Comparison of ENCODE assay signal across 17 cellular contexts in genomic region chr1:156226782-156227181, GRCh38. TPM values are rescaled to one million over a fixed set of nuclear protein-coding genes. Genes with fewer than 3 reads are reported as not detected.
DNase-seq lines count a peak whose midpoint lies in the region; ATAC-seq and TF ChIP-seq lines count a peak whose summit lies in the region.
"Had no signal": no experiment of that assay in that cellular context is flagged by ENCODE, and none has a peak within 500 bp of the region (broad histone marks: within the 10 kb centered on the region; RNA-seq: fewer than 3 reads in every experiment).

No MANE protein-coding gene starts in this region.

- H3K9me2 ChIP-seq in MM.1S (replicated peaks; ENCODE audit: insufficient read depth, low read length) = no peaks in the 10 kb centered on the region

- H3K4me3 ChIP-seq in MM.1S (ENCODE audit: low read length) (no peak overlapping the region), dorsolateral prefrontal cortex (no peak overlapping the region)
- H3K4me3 ChIP-seq: A549, vagina had no signal

- no peaks in the 10 kb centered on the region for H3K9me3 ChIP-seq in MM.1S (replicated peaks; ENCODE audit: insufficient read depth, low read length)
- H3K9me3 ChIP-seq: A549, vagina had no signal

- CTCF ChIA-PET in activated CD4-positive, alpha-beta T cell treated with anti-CD3 and anti-CD28 coated beads, Interleukin-2, amount 10 ng/mL, durations not matched to agents 7 days and 5 days (lab: Charles Lee) = interaction anchor here (0.7 to 4.4 kb wide), 12 partner anchors 13 to 130 kb away, joined by 3 to 42 read pairs (median 13); partner anchors contain the start of genes PMF1 and SEMA4A

- POLR2A ChIA-PET in activated CD4-positive, alpha-beta T cell treated with anti-CD3 and anti-CD28 coated beads, Interleukin-2, amount 10 ng/mL, durations not matched to agents 7 days and 5 days (lab: Charles Lee) = no interaction called here

- peaks cover 36% of the 10 kb centered on the region for H3K4me1 ChIP-seq in MM.1S (ENCODE audit: low read length)

- no peak overlapping the region for H3K4me3 Mint-ChIP-seq in activated CD4-positive, alpha-beta T cell treated with anti-CD3 and anti-CD28 coated beads, Interleukin-2, amount 10 ng/mL, durations not matched to agents 7 days and 5 days

- H4K20me1 ChIP-seq in MM.1S (ENCODE audit: insufficient read depth, low read length) = no peaks in the 10 kb centered on the region

- H3K27me3 ChIP-seq in MM.1S (replicated peaks; ENCODE audit: insufficient read depth, low read length) = no peaks in the 10 kb centered on the region
- no peaks in the 10 kb centered on the region for H3K27me3 ChIP-seq in dorsolateral prefrontal cortex
- H3K27me3 ChIP-seq: foreskin keratinocyte, vagina had no signal

- DNase-seq in activated CD4-positive, alpha-beta T cell treated with anti-CD3 and anti-CD28 coated beads, Interleukin-2, amount 10 ng/mL, durations not matched to agents 7 days and 5 days = no peak
- no peak for DNase-seq in activated CD4-positive, alpha-beta T cell treated with anti-CD3 and anti-CD28 coated beads for 4 hours
- DNase-seq in MM.1S (no peak), dorsolateral prefrontal cortex (no peak), SW480 (ENCODE audit: low spot score) (no peak), NCI-H1694 treated with DMSO at 0.1 percent for 48 hours (lab: John Stamatoyannopoulos, UW) (no peak)
- DNase-seq: activated CD4-positive, alpha-beta T cell treated with anti-CD3 and anti-CD28 coated beads, Interleukin-2, amount 50 U/mL, for 1 hour; DMS153; foreskin keratinocyte; NCI-H2029 treated with DMSO at 0.1 percent for 48 hours; NCI-H510A treated with DMSO at 0.1 percent for 48 hours; OCI-M1 had no signal

- intact Hi-C loops in dorsolateral prefrontal cortex (cut with DNase I) = loop anchor here in 1 of 2 donors (5.0 kb wide), 1 partner anchor 36 kb away; no protein-coding TSS in a partner anchor

- peaks cover 41% of the 10 kb centered on the region for H3K4me1 Mint-ChIP-seq in activated CD4-positive, alpha-beta T cell treated with anti-CD3 and anti-CD28 coated beads, Interleukin-2, amount 10 ng/mL, durations not matched to agents 7 days and 5 days

- H3K36me3 Mint-ChIP-seq in activated CD4-positive, alpha-beta T cell treated with anti-CD3 and anti-CD28 coated beads, Interleukin-2, amount 10 ng/mL, durations not matched to agents 7 days and 5 days (ENCODE audit: low read depth) = peaks cover 35% of the 10 kb centered on the region

- peaks cover 30% of the 10 kb centered on the region for H3K79me2 ChIP-seq in MM.1S (ENCODE audit: low read length)

- H3K36me3 ChIP-seq in MM.1S (replicated peaks; ENCODE audit: insufficient read depth, low read length) = peaks cover 7% of the 10 kb centered on the region; the same call in 1 of the 2 replicates

- no peaks in the 10 kb centered on the region for H3K9me3 Mint-ChIP-seq in activated CD4-positive, alpha-beta T cell treated with anti-CD3 and anti-CD28 coated beads, Interleukin-2, amount 10 ng/mL, durations not matched to agents 7 days and 5 days

- H3K9ac ChIP-seq in MM.1S (ENCODE audit: low read length) = peak overlapping the region; percentile 49

- TF ChIP-seq CTCF in MM.1S (IDR thresholded peaks at IDR 0.05; ENCODE audit: low read length) = no peak
- no peak for TF ChIP-seq CTCF in dorsolateral prefrontal cortex (IDR thresholded peaks at IDR 0.05 in 54 of 56, conservative IDR thresholded peaks at IDR 0.05 in 2 of 56; ENCODE audit: low read depth in 1 of 56, partially characterized antibody in 56 of 56)

- peak overlapping the region; percentile 50 for H3K4me2 ChIP-seq in MM.1S (ENCODE audit: low read depth, low read length)
- H3K4me2 ChIP-seq: A549 had no signal

- H3K27ac ChIP-seq in MM.1S (ENCODE audit: low read length) (peak overlapping the region; percentile 91), dorsolateral prefrontal cortex (peak overlapping the region in 43 of 59 donors; percentile 17 to 98 (median 88))
- H3K27ac ChIP-seq: A549, C4-2B, foreskin keratinocyte, vagina had no signal

- ATAC-seq in GM19452 (IDR thresholded peaks at IDR 0.05; ENCODE audit: unreplicated experiment) (peak; percentile 2), GM19324 (IDR thresholded peaks at IDR 0.05; ENCODE audit: low FRiP score, unreplicated experiment) (no peak)
- ATAC-seq: A549, foreskin keratinocyte had no signal

- H2AFZ ChIP-seq in MM.1S (ENCODE audit: low read length) = no peak overlapping the region

- H3F3A ChIP-seq in MM.1S (ENCODE audit: insufficient read depth, low read length) = peaks cover 39% of the 10 kb centered on the region

- peak overlapping the region; percentile 76 for H3K27ac Mint-ChIP-seq in activated CD4-positive, alpha-beta T cell treated with anti-CD3 and anti-CD28 coated beads, Interleukin-2, amount 10 ng/mL, durations not matched to agents 7 days and 5 days

- H3K27me3 Mint-ChIP-seq in activated CD4-positive, alpha-beta T cell treated with anti-CD3 and anti-CD28 coated beads, Interleukin-2, amount 10 ng/mL, durations not matched to agents 7 days and 5 days = no peaks in the 10 kb centered on the region

RNA-seq across cellular contexts. Expression of gene PMF1, which starts 14.0 kb away (rescaled TPM):
- total RNA-seq in activated CD4-positive, alpha-beta T cell treated with anti-CD3 and anti-CD28 coated beads, Interleukin-2, amount 10 ng/mL, durations not matched to agents 7 days and 5 days = 10 to 100 TPM; 72.8 to 73.4 TPM
- total RNA-seq in dorsolateral prefrontal cortex = 10 to 100 TPM; 16.6 to 45.3 (median 27.0) TPM

RNA-seq across cellular contexts. Expression of gene BGLAP, which starts 15.2 kb away (rescaled TPM):
- total RNA-seq in activated CD4-positive, alpha-beta T cell treated with anti-CD3 and anti-CD28 coated beads, Interleukin-2, amount 10 ng/mL, durations not matched to agents 7 days and 5 days = 1 to 10 TPM; 1.3 to 3.0 TPM
- 1 to 10 TPM in 111 of 120 experiments, under 1 TPM in 7, not detected in 2; 0.67 to 8.6 (median 2.6) TPM for total RNA-seq in dorsolateral prefrontal cortex
- total RNA-seq: vagina had no signal

RNA-seq across cellular contexts. Expression of gene PAQR6, which starts 21.1 kb away (rescaled TPM):
- total RNA-seq in activated CD4-positive, alpha-beta T cell treated with anti-CD3 and anti-CD28 coated beads, Interleukin-2, amount 10 ng/mL, durations not matched to agents 7 days and 5 days = 1 to 10 TPM; 6.2 to 7.3 TPM
- total RNA-seq in dorsolateral prefrontal cortex = 100 to 1,000 TPM in 104 of 120 experiments, 10 to 100 TPM in 16; 50.9 to 507 (median 173) TPM

RNA-seq across cellular contexts. Expression of gene SLC25A44, which starts 32.9 kb away (rescaled TPM):
- total RNA-seq in activated CD4-positive, alpha-beta T cell treated with anti-CD3 and anti-CD28 coated beads, Interleukin-2, amount 10 ng/mL, durations not matched to agents 7 days and 5 days = 10 to 100 TPM; 27.5 to 28.0 TPM
- 10 to 100 TPM; 30.5 to 80.5 (median 49.8) TPM for total RNA-seq in dorsolateral prefrontal cortex

RNA-seq across cellular contexts. Expression of gene SMG5, which starts 55.8 kb away (rescaled TPM):
- total RNA-seq in activated CD4-positive, alpha-beta T cell treated with anti-CD3 and anti-CD28 coated beads, Interleukin-2, amount 10 ng/mL, durations not matched to agents 7 days and 5 days = 10 to 100 TPM; 68.0 to 68.1 TPM
- 100 to 1,000 TPM in 51 of 120 experiments, 10 to 100 TPM in 69; 66.8 to 160 (median 95.9) TPM for total RNA-seq in dorsolateral prefrontal cortex

Comparison
In these comparisons a context has a peak if more than half of its experiments do, and no peak if none do; other contexts are left out.
1. RNA of gene PAQR6, which starts 21.1 kb away (total RNA-seq): 50.9 to 507 TPM in dorsolateral prefrontal cortex; 6.2 to 7.3 TPM in activated CD4-positive, alpha-beta T cell treated with anti-CD3 and anti-CD28 coated beads, Interleukin-2, amount 10 ng/mL, durations not matched to agents 7 days and 5 days; every median in the first group is over 4 times any median in the second.